ENCODE assay signal across 8 cellular contexts in the genomic region with DNA sequence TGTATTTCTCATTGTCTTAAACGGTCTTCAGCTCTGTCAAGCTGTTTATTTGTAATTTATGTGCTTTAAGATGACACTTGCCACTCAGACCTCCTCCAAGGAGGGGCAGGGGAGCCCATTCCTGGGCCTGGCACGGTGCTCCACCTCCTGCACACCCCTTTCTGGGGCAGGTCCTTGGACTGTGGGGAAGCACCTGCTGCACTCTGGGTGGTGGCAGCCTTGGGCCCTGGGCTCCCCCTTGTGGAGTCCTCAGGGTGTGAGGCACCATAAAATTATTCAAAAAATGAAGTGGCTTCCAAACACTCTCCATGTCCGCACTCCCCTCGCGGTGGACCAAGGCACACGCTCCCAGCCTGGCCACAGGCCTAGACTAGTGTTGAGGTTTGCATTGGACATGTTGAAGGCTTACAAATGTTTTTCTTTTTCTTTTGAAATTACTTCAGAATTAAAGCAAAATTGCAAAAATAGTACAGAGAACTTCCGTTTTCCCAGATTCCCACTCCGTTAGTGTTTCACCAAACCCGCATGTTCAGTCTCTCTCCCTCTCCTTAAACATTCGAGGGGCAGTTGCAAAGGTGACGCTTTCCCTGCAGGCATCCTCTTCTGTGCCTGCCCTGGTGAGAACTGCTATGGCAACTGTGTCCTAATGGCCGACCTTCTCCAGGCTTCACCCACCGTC. TPM values are rescaled to one million over a fixed set of nuclear protein-coding genes. Genes with fewer than 3 reads are reported as not detected.
DNase-seq lines count a peak whose midpoint lies in the region; ATAC-seq and TF ChIP-seq lines count a peak whose summit lies in the region.

No MANE protein-coding gene starts in this region.

- TF ChIP-seq CTCF in GM06990 (IDR thresholded peaks at IDR 0.05; ENCODE audit: insufficient read depth, low read length, poor library complexity, severe bottlenecking), result peak; percentile 91
- peak; percentile 87 for TF ChIP-seq CTCF in HFFc6 (IDR thresholded peaks at IDR 0.05)
- TF ChIP-seq CTCF in WERI-Rb-1 (IDR thresholded peaks at IDR 0.05; ENCODE audit: low read depth, low read length), result peak; percentile 86
- peak; percentile 49 to 53 for TF ChIP-seq CTCF in brain (conservative IDR thresholded peaks at IDR 0.05)

- H3K9me3 Mint-ChIP-seq in HFFc6 (no peaks in the 10 kb centered on the region), brain (peaks cover 0 to 7% (median 4%) of the 10 kb centered on the region in 5 experiments)

- intact Hi-C loops in left colon (cut with DNase I, micrococcal nuclease), result loop anchor here in 1 of 2 donors (10.0 kb wide), 1 partner anchor 197 kb away; a partner anchor contains a TSS

- H3K36me3 ChIP-seq in GM06990 (ENCODE audit: control insufficient read depth, insufficient read depth, low read length), result no peaks in the 10 kb centered on the region; the same call in 1 of the 2 replicates
- H3K36me3 ChIP-seq in WERI-Rb-1, result peaks cover 23% of the 10 kb centered on the region

- H3K27ac ChIP-seq in WERI-Rb-1, result no peak overlapping the region

- no peaks in the 10 kb centered on the region for H3K9me3 ChIP-seq in WERI-Rb-1 (ENCODE audit: severe bottlenecking)

- H3K36me3 Mint-ChIP-seq in HFFc6 (ENCODE audit: low read depth), result no peaks in the 10 kb centered on the region
- H3K36me3 Mint-ChIP-seq in brain, result peaks cover 16% of the 10 kb centered on the region

- H3K4me1 Mint-ChIP-seq in HFFc6 (ENCODE audit: low read depth) (peaks cover 22% of the 10 kb centered on the region), brain (peaks cover 66% of the 10 kb centered on the region)

- H3K4me3 ChIP-seq in GM06990 (replicated peaks; ENCODE audit: low read depth, low read length) (no peak overlapping the region), WERI-Rb-1 (ENCODE audit: low read depth, low read length) (no peak overlapping the region)

- no peaks in the 10 kb centered on the region for H3K27me3 Mint-ChIP-seq in HFFc6 (ENCODE audit: insufficient read depth)
- H3K27me3 Mint-ChIP-seq in brain, result no peaks in the 10 kb centered on the region

- DNase-seq in GM06990 (ENCODE audit: extremely low read depth, insufficient read length) (peak; percentile 75), HFFc6 (peak; percentile 57), NCI-H146 treated with DMSO at 0.1 percent for 48 hours (lab: John Stamatoyannopoulos, UW; ENCODE audit: unreplicated experiment) (peak; percentile 24), WERI-Rb-1 (peak; percentile 86), left colon (peak; percentile 76 to 82), GOT3 (lab: John Stamatoyannopoulos, UW) (no peak)
- DNase-seq in stimulated activated CD4-positive, alpha-beta T cell treated with anti-CD3 and anti-CD28 coated beads, TNF-alpha, amount 100 ng/mL, for 4 hours (ENCODE audit: low read depth in 3 of 3), result peak; percentile 41 to 60 (median 59)

- ATAC-seq in left colon, result peak; percentile 81

- no peaks in the 10 kb centered on the region for H3K27me3 ChIP-seq in GM06990 (replicated peaks; ENCODE audit: control insufficient read depth, insufficient read depth, low read length)
- H3K27me3 ChIP-seq in WERI-Rb-1 (ENCODE audit: insufficient read depth, low read depth, severe bottlenecking), result no peaks in the 10 kb centered on the region

- H3K27ac Mint-ChIP-seq in HFFc6, result peak overlapping the region; percentile 36
- peak overlapping the region; percentile 38 to 90 (median 65) for H3K27ac Mint-ChIP-seq in brain

- H3K4me3 Mint-ChIP-seq in HFFc6 (no peak overlapping the region), brain (peak overlapping the region in 2 of 5 experiments; percentile 25)

RNA-seq across cellular contexts. Expression of a gene that starts 32.4 kb away (rescaled TPM):
- total RNA-seq in HFFc6 (2021; fragmentation: NEBNext Ultra II Directional; extraction: Animal tissue kit (Norgen Biotek cat#: 25700)), result 10 to 100 TPM; 38.6 to 46.3 (median 41.1) TPM
- 44.0 TPM for polyA plus RNA-seq in brain (ENCODE audit: insufficient read depth, low read depth, low replicate concordance)
- total RNA-seq in left colon, result 10 to 100 TPM; 40.4 to 48.7 TPM
